24 cellular contexts compared by ENCODE assay signal in the genomic region with DNA sequence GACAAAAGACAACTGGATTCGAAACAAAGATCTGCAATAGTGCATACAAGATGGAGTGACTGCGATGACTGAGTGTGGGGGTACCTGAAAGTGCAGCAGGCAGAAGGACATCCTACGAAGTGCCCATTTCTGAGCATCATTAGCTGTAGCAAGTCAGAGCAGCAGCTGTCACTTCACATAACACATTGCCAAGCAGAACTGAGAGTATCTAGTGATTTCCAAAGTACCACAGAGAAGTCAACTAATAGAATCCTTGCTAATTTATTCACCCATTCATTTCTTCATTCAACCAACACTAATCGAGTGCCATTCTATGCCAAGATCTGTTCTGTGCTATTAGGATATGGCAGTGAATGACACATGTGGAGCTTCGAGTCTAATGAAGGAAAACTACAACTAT. TPM values are rescaled to one million over a fixed set of nuclear protein-coding genes. Genes with fewer than 3 reads are reported as not detected.
DNase-seq lines count a peak whose midpoint lies in the region; ATAC-seq, FAIRE-seq and TF ChIP-seq lines count a peak whose summit lies in the region.
"Had no signal": no experiment of that assay in that cellular context is flagged by ENCODE, and none has a peak within 500 bp of the region (broad histone marks: within the 10 kb centered on the region; RNA-seq: fewer than 3 reads in every experiment).

No MANE protein-coding gene starts in this region.

- SMC1A ChIA-PET in GM12878 (lab: Charles Lee; ENCODE audit: uncharacterized antibody, unreplicated experiment): interaction anchor here (0.8 to 1.7 kb wide), 2 partner anchors 24 to 31 kb away, joined by 4 to 5 read pairs; no protein-coding TSS in a partner anchor

- peak; percentile 68 for ATAC-seq in GM12878
- ATAC-seq in stimulated activated naive B cell treated with anti-CD40 and anti-IgM and Interleukin-4, amounts not matched to agents 10 μg/mL and 1 μg/mL and 100 μg/mL, for 72 hours (replicated peaks): peak; percentile 73 to 78
- ATAC-seq: A549, T-helper 17 cell had no signal

- H3K27me3 ChIP-seq in GM23248 (replicated peaks; ENCODE audit: insufficient read depth) (no peaks in the 10 kb centered on the region), GM12878 (replicated peaks in 1 of 2; ENCODE audit: control insufficient read depth in 2 of 2, insufficient read depth in 2 of 2, low read length in 1 of 2) (no peaks in the 10 kb centered on the region), prostate gland (replicated peaks; ENCODE audit: insufficient read depth) (no peaks in the 10 kb centered on the region), tibial nerve (no peaks in the 10 kb centered on the region)

- POLR2A ChIA-PET in GM12878 (lab: Charles Lee): no interaction called here

- peaks cover 2 to 4% of the 10 kb centered on the region in 2 donors for H3K4me1 Mint-ChIP-seq in stimulated activated naive B cell treated with anti-CD40 and anti-IgM and Interleukin-4, amounts not matched to agents 10 μg/mL and 1 μg/mL and 100 μg/mL, for 72 hours
- H3K4me1 Mint-ChIP-seq: CD4-positive, alpha-beta memory T cell; T-helper 17 cell had no signal

- H3K9me3 ChIP-seq in GM23248 (ENCODE audit: low read depth) (no peaks in the 10 kb centered on the region), GM12878 (replicated peaks; ENCODE audit: control insufficient read depth, insufficient read depth, low read length) (no peaks in the 10 kb centered on the region), prostate gland (no peaks in the 10 kb centered on the region), tibial nerve (no peaks in the 10 kb centered on the region)
- H3K9me3 ChIP-seq: A549, Caco-2 had no signal

- H3K9me2 ChIP-seq in GM23248 (ENCODE audit: insufficient read depth): no peaks in the 10 kb centered on the region

- H3K4me2 ChIP-seq in GM23248 (ENCODE audit: unreplicated experiment) (no peak overlapping the region), GM12878 (ENCODE audit: control insufficient read depth, insufficient read depth) (no peak overlapping the region)
- H3K4me2 ChIP-seq: A549 had no signal

- BruUV-seq in GM12878 (replicated peaks; lab: Mats Ljungman, UMichigan): no TSS peak

- H3K27me3 Mint-ChIP-seq in stimulated activated naive B cell treated with anti-CD40 and anti-IgM and Interleukin-4, amounts not matched to agents 10 μg/mL and 1 μg/mL and 100 μg/mL, for 72 hours: no peaks in the 10 kb centered on the region
- H3K27me3 Mint-ChIP-seq: T-helper 17 cell had no signal

- no peak for FAIRE-seq in GM12878 (lab: Jason Lieb, UNC)
- FAIRE-seq: A549, RCC 7860 had no signal

- 83 to 86% methylated on average over 5 of the region's 5 CpGs for WGBS in GM23248 (ENCODE audit: low coverage in 1 of 2, low lambda C conversion rate in 2 of 2, missing lambda C conversion rate in 2 of 2), 2 experiments
- 49% methylated on average over 5 of the region's 5 CpGs for WGBS in GM12878 (ENCODE audit: insufficient coverage, insufficient replicate concordance, low lambda C conversion rate, missing lambda C conversion rate)
- WGBS in prostate gland: 86% methylated on average over 5 of the region's 5 CpGs
- 93% methylated on average over 5 of the region's 5 CpGs for WGBS in tibial nerve, 2 donors

- H3K9me3 Mint-ChIP-seq in stimulated activated naive B cell treated with anti-CD40 and anti-IgM and Interleukin-4, amounts not matched to agents 10 μg/mL and 1 μg/mL and 100 μg/mL, for 72 hours: no peaks in the 10 kb centered on the region
- H3K9me3 Mint-ChIP-seq: CD4-positive, alpha-beta memory T cell had no signal

- no peaks in the 10 kb centered on the region for H3K36me3 Mint-ChIP-seq in stimulated activated naive B cell treated with anti-CD40 and anti-IgM and Interleukin-4, amounts not matched to agents 10 μg/mL and 1 μg/mL and 100 μg/mL, for 72 hours
- H3K36me3 Mint-ChIP-seq: CD4-positive, alpha-beta memory T cell had no signal

- no peaks in the 10 kb centered on the region for H3K4me1 ChIP-seq in GM23248 (ENCODE audit: insufficient read depth)
- no peaks in the 10 kb centered on the region for H3K4me1 ChIP-seq in GM12878 (ENCODE audit: control insufficient read depth, insufficient read depth, low read length)
- H3K4me1 ChIP-seq in prostate gland (replicated peaks): no peaks in the 10 kb centered on the region
- H3K4me1 ChIP-seq in tibial nerve: no peaks in the 10 kb centered on the region
- H3K4me1 ChIP-seq: Caco-2 had no signal

- H4K20me1 ChIP-seq in GM23248 (ENCODE audit: insufficient read depth) (no peaks in the 10 kb centered on the region), GM12878 (ENCODE audit: control insufficient read depth, insufficient read depth) (no peaks in the 10 kb centered on the region)

- in situ Hi-C loops in GM13976 (cut with MboI; ENCODE audit: low sequenced_read_pairs, unreplicated experiment) (no loop called here), GM23248 (cut with MboI) (no loop called here), GM12878 (cut with MboI) (no loop called here)

- DNase-seq in GM13976 (ENCODE audit: low spot score) (peak; percentile 13), GM23248 (no peak), GM12878 (ENCODE audit: low read depth, low spot score) (no peak), prostate gland (ENCODE audit: low spot score) (no peak), tibial nerve (ENCODE audit: low spot score in 2 of 2) (no peak), NOMO-1 treated with DMSO at 0.1 percent for 48 hours (lab: John Stamatoyannopoulos, UW; ENCODE audit: unreplicated experiment) (no peak)
- DNase-seq in stimulated activated naive B cell treated with anti-CD40 and anti-IgM and Interleukin-4, amounts not matched to agents 10 μg/mL and 1 μg/mL and 100 μg/mL, for 72 hours: no peak
- DNase-seq: AML-193; C1 segment of cervical spinal cord; Caco-2; CD4-positive, alpha-beta memory T cell; GDM1; GOT3; HCEC 1CT; KBM-7; NCI-H1105 treated with DMSO at 0.1 percent for 48 hours; NCI-H2029; NCI-H510A; NCI-H69; SIG-M5; T-helper 17 cell had no signal

- H3K27ac Mint-ChIP-seq in stimulated activated naive B cell treated with anti-CD40 and anti-IgM and Interleukin-4, amounts not matched to agents 10 μg/mL and 1 μg/mL and 100 μg/mL, for 72 hours: no peak overlapping the region
- H3K27ac Mint-ChIP-seq: CD4-positive, alpha-beta memory T cell; T-helper 17 cell had no signal

- H2AFZ ChIP-seq in GM23248 (peak overlapping the region; percentile 78; the same call in 1 of the 2 replicates), GM12878 (ENCODE audit: control insufficient read depth, low read depth, low read length) (no peak overlapping the region)

- no peak overlapping the region for H3K4me3 Mint-ChIP-seq in stimulated activated naive B cell treated with anti-CD40 and anti-IgM and Interleukin-4, amounts not matched to agents 10 μg/mL and 1 μg/mL and 100 μg/mL, for 72 hours
- H3K4me3 Mint-ChIP-seq: CD4-positive, alpha-beta memory T cell; T-helper 17 cell had no signal

- H3K9ac ChIP-seq in GM23248: no peak overlapping the region
- H3K9ac ChIP-seq in GM12878 (ENCODE audit: control insufficient read depth, insufficient read depth, low read length): no peak overlapping the region

- CTCF ChIA-PET in GM12878 (lab: Yijun Ruan, JAX): interaction anchor here (0.7 kb wide), 1 partner anchor 11 kb away, joined by 4 read pairs; no protein-coding TSS in a partner anchor

- no peaks in the 10 kb centered on the region for H3K36me3 ChIP-seq in GM23248 (ENCODE audit: low read depth)
- H3K36me3 ChIP-seq in GM12878 (ENCODE audit: control insufficient read depth in 2 of 2, insufficient read depth in 2 of 2, low read length in 1 of 2): no peaks in the 10 kb centered on the region
- no peaks in the 10 kb centered on the region for H3K36me3 ChIP-seq in prostate gland
- H3K36me3 ChIP-seq in tibial nerve: no peaks in the 10 kb centered on the region

- RAD21 ChIA-PET in GM12878 (lab: Charles Lee; ENCODE audit: unreplicated experiment): interaction anchor here (0.8 kb wide), 1 partner anchor 37 kb away, joined by 3 read pairs; a partner anchor contains a TSS

- no peaks in the 10 kb centered on the region for H3K79me2 ChIP-seq in GM23248 (ENCODE audit: insufficient read depth)
- H3K79me2 ChIP-seq in GM12878 (ENCODE audit: control insufficient read depth, insufficient read depth, low read length): no peaks in the 10 kb centered on the region

- no peak for TF ChIP-seq EP300 in GM12878 (IDR thresholded peaks at IDR 0.05; ENCODE audit: borderline replicate concordance in 1 of 2, control insufficient read depth in 1 of 2, low read depth in 2 of 2, low read length in 2 of 2)
- TF ChIP-seq EP300 in tibial nerve (IDR thresholded peaks at IDR 0.05): no peak

- H3K27ac ChIP-seq in GM23248: no peak overlapping the region
- no peak overlapping the region for H3K27ac ChIP-seq in GM12878 (ENCODE audit: control insufficient read depth, insufficient read depth)
- H3K27ac ChIP-seq in prostate gland: no peak overlapping the region
- no peak overlapping the region for H3K27ac ChIP-seq in tibial nerve
- H3K27ac ChIP-seq: A549, SK-N-MC had no signal

- H3K4me3 ChIP-seq in GM23248: no peak overlapping the region
- H3K4me3 ChIP-seq in GM12878: no peak overlapping the region
- no peak overlapping the region for H3K4me3 ChIP-seq in prostate gland
- no peak overlapping the region for H3K4me3 ChIP-seq in tibial nerve
- H3K4me3 ChIP-seq: A549, SK-N-MC had no signal

- TF ChIP-seq RAD21 in GM12878 (IDR thresholded peaks at IDR 0.05; ENCODE audit: insufficient read depth, low read depth, low read length): no peak

- TF ChIP-seq POLR2A in GM12878 (IDR thresholded peaks at IDR 0.05; ENCODE audit: low read depth, low read length): no peak
- no peak for TF ChIP-seq POLR2A in prostate gland (IDR thresholded peaks at IDR 0.05)
- TF ChIP-seq POLR2A in tibial nerve (IDR thresholded peaks at IDR 0.05): no peak

- intact Hi-C loops in GM12878 (cut with micrococcal nuclease; ENCODE audit: unreplicated experiment): no loop called here
- intact Hi-C loops in prostate gland (cut with DNase I): no loop called here

- TF ChIP-seq CTCF in GM13976 (IDR thresholded peaks at IDR 0.05; ENCODE audit: borderline replicate concordance, control extremely low read depth, extremely low read depth, insufficient read depth, missing control alignments) (no peak), GM12878 (IDR thresholded peaks at IDR 0.05 in 2 of 3, conservative IDR thresholded peaks at IDR 0.05 in 1 of 3; ENCODE audit: control insufficient read depth in 2 of 3, extremely low read depth in 1 of 3, insufficient read depth in 1 of 3, low read depth in 3 of 3, low read length in 3 of 3) (no peak), prostate gland (IDR thresholded peaks at IDR 0.05) (no peak), tibial nerve (IDR thresholded peaks at IDR 0.05) (no peak)

- no peaks in the 10 kb centered on the region for H3F3A ChIP-seq in GM23248 (ENCODE audit: insufficient read depth)

RNA-seq across cellular contexts. Expression of a gene that starts 31.6 kb away (rescaled TPM):
- total RNA-seq in GM23248 (2014; rRNA removed; shearing (Covaris generic)): 28.7 and 52.6 TPM in 2 replicates
- polyA plus RNA-seq in GM23248 (2016; fragmentation: Nextera tagmentation; extraction: Ambion mirVana) (9.9 and 10.9 TPM in 2 replicates), GM12878 (2011; rRNA removed) (8.6 and 11.8 TPM in 2 replicates), GM12878 (2014; fragmentation: Illumina TruSeq; extraction: Trizol) (18.1 and 21.3 TPM in 2 replicates), GM12878 (2014; fragmentation: Nextera tagmentation; extraction: Ambion mirVana) (1 to 10 TPM; 5.0 to 6.4 TPM), GM12878 (2014; rRNA removed) (6.7 and 7.5 TPM in 2 replicates), GM12878 (2016; fragmentation: Nextera tagmentation; extraction: Ambion mirVana) (1 to 10 TPM; 3.9 to 6.1 TPM)
- total RNA-seq in GM12878 (2013; cell fraction: nucleolus; rRNA removed): 65.0 and 65.6 TPM in 2 replicates
- total RNA-seq in GM12878 (2014; rRNA removed) (11.1 and 13.3 TPM in 2 replicates), GM12878 (2014; rRNA removed; fragmentation: Illumina TruSeq; extraction: Trizol) (19.8 and 20.1 TPM in 2 replicates), GM12878 (2021) (16.7 and 17.2 TPM in 2 replicates), prostate gland (10 to 100 TPM; 15.8 to 22.8 TPM), tibial nerve (10 to 100 TPM; 27.3 to 38.9 (median 31.6) TPM)
- polyA plus RNA-seq in GM12878 (2011; ENCODE audit: low read depth): 2.8 TPM
- 2.5 and 2.7 TPM in 2 replicates for polyA plus RNA-seq in GM12878 (2011; cell fraction: cytosol; rRNA removed)
- 7.9 and 8.3 TPM in 2 replicates for polyA plus RNA-seq in GM12878 (2011; cell fraction: nucleus; rRNA removed)
- polyA plus RNA-seq in GM12878 (2012): 4.8 and 8.3 TPM in 2 replicates
- polyA minus RNA-seq in GM12878 (2011; rRNA and poly(A)+ RNA removed): 10.9 and 15.0 TPM in 2 replicates
- 4.1 and 4.8 TPM in 2 replicates for polyA minus RNA-seq in GM12878 (2011; cell fraction: cytosol; rRNA and poly(A)+ RNA removed)
- 7.3 and 13.8 TPM in 2 replicates for polyA minus RNA-seq in GM12878 (2011; cell fraction: nucleus; rRNA and poly(A)+ RNA removed)

RNA-seq across cellular contexts. Expression of a gene that starts 37.4 kb away (rescaled TPM):
- 14.2 and 19.2 TPM in 2 replicates for total RNA-seq in GM23248 (2014; rRNA removed; shearing (Covaris generic))
- polyA plus RNA-seq in GM23248 (2016; fragmentation: Nextera tagmentation; extraction: Ambion mirVana) (11.8 and 12.2 TPM in 2 replicates), GM12878 (2011; rRNA removed) (32.5 and 44.8 TPM in 2 replicates), GM12878 (2014; fragmentation: Illumina TruSeq; extraction: Trizol) (35.7 and 42.1 TPM in 2 replicates), GM12878 (2014; fragmentation: Nextera tagmentation; extraction: Ambion mirVana) (10 to 100 TPM; 17.3 to 17.5 TPM), GM12878 (2014; rRNA removed) (26.1 and 28.8 TPM in 2 replicates), GM12878 (2016; fragmentation: Nextera tagmentation; extraction: Ambion mirVana) (10 to 100 TPM; 19.5 to 24.6 TPM)
- 34.8 and 42.5 TPM in 2 replicates for total RNA-seq in GM12878 (2013; cell fraction: nucleolus; rRNA removed)
- total RNA-seq in GM12878 (2014; rRNA removed) (18.8 and 26.4 TPM in 2 replicates), GM12878 (2014; rRNA removed; fragmentation: Illumina TruSeq; extraction: Trizol) (33.6 and 36.8 TPM in 2 replicates), GM12878 (2021) (20.1 and 22.6 TPM in 2 replicates), prostate gland (10 to 100 TPM; 19.5 to 28.1 TPM), tibial nerve (10 to 100 TPM; 11.4 to 31.5 (median 18.5) TPM)
- 12.4 TPM for polyA plus RNA-seq in GM12878 (2011; ENCODE audit: low read depth)
- polyA plus RNA-seq in GM12878 (2011; cell fraction: cytosol; rRNA removed): 15.0 and 16.6 TPM in 2 replicates
- polyA plus RNA-seq in GM12878 (2011; cell fraction: nucleus; rRNA removed): 15.4 and 16.1 TPM in 2 replicates
- polyA plus RNA-seq in GM12878 (2012): 19.3 and 20.0 TPM in 2 replicates
- polyA minus RNA-seq in GM12878 (2011; rRNA and poly(A)+ RNA removed): 20.3 and 26.3 TPM in 2 replicates
- 9.6 and 10.7 TPM in 2 replicates for polyA minus RNA-seq in GM12878 (2011; cell fraction: cytosol; rRNA and poly(A)+ RNA removed)
- polyA minus RNA-seq in GM12878 (2011; cell fraction: nucleus; rRNA and poly(A)+ RNA removed): 6.6 and 8.8 TPM in 2 replicates
